22 cellular contexts compared by ENCODE assay signal in the genomic region with DNA sequence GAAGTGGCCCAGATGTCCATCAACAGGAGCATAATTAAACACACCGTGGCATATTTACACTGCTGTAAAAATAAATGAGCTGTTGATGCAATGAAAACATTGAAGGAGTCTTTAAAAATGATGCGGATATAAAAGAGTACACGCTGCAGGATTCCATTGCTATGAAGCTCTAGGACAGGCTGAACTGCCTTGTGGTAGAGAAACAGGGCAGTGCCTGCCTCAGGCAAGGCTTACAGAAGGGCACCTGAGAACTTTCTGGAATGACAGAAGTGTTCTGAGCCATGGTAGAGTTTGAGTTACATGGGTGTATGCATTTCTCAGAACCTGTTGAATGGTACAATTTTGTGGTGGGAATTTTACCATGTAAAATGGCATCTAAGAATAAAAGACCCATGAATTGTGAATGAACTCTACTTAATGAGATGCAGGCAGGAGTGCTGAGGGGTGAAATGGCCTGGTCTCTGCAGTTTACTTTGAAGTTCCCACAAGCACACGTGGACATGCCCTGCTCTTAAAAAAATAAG. TPM values are rescaled to one million over a fixed set of nuclear protein-coding genes. Genes with fewer than 3 reads are reported as not detected.
DNase-seq lines count a peak whose midpoint lies in the region; ATAC-seq and TF ChIP-seq lines count a peak whose summit lies in the region.
"Had no signal": no experiment of that assay in that cellular context is flagged by ENCODE, and none has a peak within 500 bp of the region (broad histone marks: within the 10 kb centered on the region; RNA-seq: fewer than 3 reads in every experiment).

No MANE protein-coding gene starts in this region.

- H3K4me3 ChIP-seq in astrocyte of the cerebellum (ENCODE audit: low read depth, low read length) (no peak overlapping the region), right lobe of liver (no peak overlapping the region)
- H3K4me3 ChIP-seq: psoas muscle, suprapubic skin had no signal

- H3K36me3 ChIP-seq in right lobe of liver: no peaks in the 10 kb centered on the region
- H3K36me3 ChIP-seq: suprapubic skin had no signal

- no peak for TF ChIP-seq CTCF in HFFc6 (IDR thresholded peaks at IDR 0.05)
- TF ChIP-seq CTCF in astrocyte of the cerebellum (IDR thresholded peaks at IDR 0.05; ENCODE audit: low read depth, low read length, missing control alignments): no peak
- no peak for TF ChIP-seq CTCF in right lobe of liver (IDR thresholded peaks at IDR 0.05)

- H3K4me1 ChIP-seq in right lobe of liver: no peaks in the 10 kb centered on the region
- H3K4me1 ChIP-seq: psoas muscle had no signal

- no peaks in the 10 kb centered on the region for H3K36me3 Mint-ChIP-seq in HFFc6 (ENCODE audit: low read depth)
- peaks cover 14 to 18% of the 10 kb centered on the region in 2 donors for H3K36me3 Mint-ChIP-seq in stimulated activated naive B cell treated with anti-CD40 and anti-IgM and Interleukin-4, amounts not matched to agents 10 μg/mL and 1 μg/mL and 100 μg/mL, for 72 hours
- H3K36me3 Mint-ChIP-seq: natural killer cell treated with Interleukin-12 subunit alpha and Interleukin-12 subunit beta and Interleukin-15 and Interleukin-18, amount 100 ng/mL, for 72 hours had no signal

- peaks cover 16% of the 10 kb centered on the region; the same call in 1 of the 2 replicates for H3K9me3 Mint-ChIP-seq in HFFc6
- peaks cover 6 to 17% of the 10 kb centered on the region in 2 donors for H3K9me3 Mint-ChIP-seq in stimulated activated naive B cell treated with anti-CD40 and anti-IgM and Interleukin-4, amounts not matched to agents 10 μg/mL and 1 μg/mL and 100 μg/mL, for 72 hours

- no peak overlapping the region for H3K4me3 Mint-ChIP-seq in HFFc6
- no peak overlapping the region for H3K4me3 Mint-ChIP-seq in stimulated activated naive B cell treated with anti-CD40 and anti-IgM and Interleukin-4, amounts not matched to agents 10 μg/mL and 1 μg/mL and 100 μg/mL, for 72 hours
- H3K4me3 Mint-ChIP-seq: natural killer cell treated with Interleukin-12 subunit alpha and Interleukin-12 subunit beta and Interleukin-15 and Interleukin-18, amount 100 ng/mL, for 72 hours had no signal

- H3K9me3 ChIP-seq in right lobe of liver: no peaks in the 10 kb centered on the region
- H3K9me3 ChIP-seq: psoas muscle, suprapubic skin had no signal

- peaks cover 23% of the 10 kb centered on the region for H3K4me1 Mint-ChIP-seq in HFFc6 (ENCODE audit: low read depth)
- H3K4me1 Mint-ChIP-seq in stimulated activated naive B cell treated with anti-CD40 and anti-IgM and Interleukin-4, amounts not matched to agents 10 μg/mL and 1 μg/mL and 100 μg/mL, for 72 hours: peaks cover 18 to 31% of the 10 kb centered on the region in 2 donors

- intact Hi-C loops in left colon (cut with DNase I, micrococcal nuclease): no loop called here
- intact Hi-C loops in right lobe of liver (cut with DNase I): no loop called here

- no peak overlapping the region for H3K27ac ChIP-seq in right lobe of liver
- H3K27ac ChIP-seq: psoas muscle, suprapubic skin had no signal

- in situ Hi-C loops in astrocyte of the cerebellum (cut with HindIII; ENCODE audit: low sequenced_read_pairs): no loop called here

- 76% methylated on average over 4 of the region's 4 CpGs for WGBS in right lobe of liver (ENCODE audit: insufficient coverage, low coverage, low lambda C conversion rate, missing lambda C conversion rate)

- no peak for TF ChIP-seq POLR2A in right lobe of liver (IDR thresholded peaks at IDR 0.05)

- DNase-seq in HFFc6: no peak
- peak; percentile 8 for DNase-seq in astrocyte of the cerebellum (ENCODE audit: low read depth)
- no peak for DNase-seq in left colon
- DNase-seq in stimulated activated naive B cell treated with anti-CD40 and anti-IgM and Interleukin-4, amounts not matched to agents 10 μg/mL and 1 μg/mL and 100 μg/mL, for 72 hours: no peak
- DNase-seq in activated T-cell treated with anti-CD3 and anti-CD28 coated beads for 4 hours: no peak
- no peak for DNase-seq in right lobe of liver
- DNase-seq: activated CD4-positive, alpha-beta T cell treated with anti-CD3 and anti-CD28 coated beads, Interleukin-2, amount 50 U/mL, for 1 hour; activated CD8-positive, alpha-beta memory T cell treated with anti-CD3 and anti-CD28 coated beads, Interleukin-2, amount 50 U/mL, for 48 hours; activated gamma-delta T cell treated with Interleukin-2 at 50 U/mL for 16 hours; cerebellar nuclear complex; effector CD8-positive, alpha-beta T cell; mammary epithelial cell; NCI-H1048; NCI-H524; psoas muscle; SIG-M5; stimulated activated CD4-positive, alpha-beta T cell treated with anti-CD3 and anti-CD28 coated beads, Interleukin-12 subunit alpha, Interleukin-12 subunit beta, amount 100 ng/mL, for 4 hours; T-helper 1 cell had no signal

- H3K27me3 ChIP-seq in right lobe of liver: no peaks in the 10 kb centered on the region
- H3K27me3 ChIP-seq: suprapubic skin had no signal

- H3K27me3 Mint-ChIP-seq in HFFc6 (ENCODE audit: insufficient read depth): peaks cover 5% of the 10 kb centered on the region
- peaks cover 9 to 10% of the 10 kb centered on the region in 2 donors for H3K27me3 Mint-ChIP-seq in stimulated activated naive B cell treated with anti-CD40 and anti-IgM and Interleukin-4, amounts not matched to agents 10 μg/mL and 1 μg/mL and 100 μg/mL, for 72 hours

- peak overlapping the region; percentile 47; the same call in 1 of the 2 replicates for H3K27ac Mint-ChIP-seq in HFFc6
- no peak overlapping the region for H3K27ac Mint-ChIP-seq in stimulated activated naive B cell treated with anti-CD40 and anti-IgM and Interleukin-4, amounts not matched to agents 10 μg/mL and 1 μg/mL and 100 μg/mL, for 72 hours
- H3K27ac Mint-ChIP-seq: natural killer cell treated with Interleukin-12 subunit alpha and Interleukin-12 subunit beta and Interleukin-15 and Interleukin-18, amount 100 ng/mL, for 72 hours had no signal

- ATAC-seq in left colon (peak; percentile 48), right lobe of liver (no peak), GM21447 (IDR thresholded peaks at IDR 0.05; ENCODE audit: unreplicated experiment) (no peak)
- ATAC-seq in stimulated activated naive B cell treated with anti-CD40 and anti-IgM and Interleukin-4, amounts not matched to agents 10 μg/mL and 1 μg/mL and 100 μg/mL, for 72 hours (replicated peaks): peak; percentile 62 to 85
- ATAC-seq: natural killer cell treated with Interleukin-12 subunit alpha and Interleukin-12 subunit beta and Interleukin-15 and Interleukin-18, amount 100 ng/mL, for 72 hours; psoas muscle had no signal

RNA-seq across cellular contexts. Expression of a gene that starts 45.3 kb away (rescaled TPM):
- 10 to 100 TPM; 41.0 to 44.0 (median 43.5) TPM for total RNA-seq in HFFc6 (2021; fragmentation: NEBNext Ultra II Directional; extraction: Animal tissue kit (Norgen Biotek cat#: 25700))
- total RNA-seq in left colon (10 to 100 TPM; 72.3 to 97.8 TPM), right lobe of liver (10 to 100 TPM in 4 of 6 experiments, 1 to 10 TPM in 2; 7.0 to 37.7 (median 13.8) TPM)
- total RNA-seq: natural killer cell treated with Interleukin-12 subunit alpha and Interleukin-12 subunit beta and Interleukin-15 and Interleukin-18, amount 100 ng/mL, for 72 hours; OCI-LY7 had no signal

Comparison
In these comparisons a context has a peak if more than half of its experiments do, and no peak if none do; other contexts are left out.
1. ATAC-seq: peak in left colon (single experiment) and stimulated activated naive B cell treated with anti-CD40 and anti-IgM and Interleukin-4, amounts not matched to agents 10 μg/mL and 1 μg/mL and 100 μg/mL, for 72 hours (2 of 2); none in right lobe of liver (0 of 4) and GM21447 (single experiment).